8 cellular contexts compared by ENCODE assay signal in the genomic region with DNA sequence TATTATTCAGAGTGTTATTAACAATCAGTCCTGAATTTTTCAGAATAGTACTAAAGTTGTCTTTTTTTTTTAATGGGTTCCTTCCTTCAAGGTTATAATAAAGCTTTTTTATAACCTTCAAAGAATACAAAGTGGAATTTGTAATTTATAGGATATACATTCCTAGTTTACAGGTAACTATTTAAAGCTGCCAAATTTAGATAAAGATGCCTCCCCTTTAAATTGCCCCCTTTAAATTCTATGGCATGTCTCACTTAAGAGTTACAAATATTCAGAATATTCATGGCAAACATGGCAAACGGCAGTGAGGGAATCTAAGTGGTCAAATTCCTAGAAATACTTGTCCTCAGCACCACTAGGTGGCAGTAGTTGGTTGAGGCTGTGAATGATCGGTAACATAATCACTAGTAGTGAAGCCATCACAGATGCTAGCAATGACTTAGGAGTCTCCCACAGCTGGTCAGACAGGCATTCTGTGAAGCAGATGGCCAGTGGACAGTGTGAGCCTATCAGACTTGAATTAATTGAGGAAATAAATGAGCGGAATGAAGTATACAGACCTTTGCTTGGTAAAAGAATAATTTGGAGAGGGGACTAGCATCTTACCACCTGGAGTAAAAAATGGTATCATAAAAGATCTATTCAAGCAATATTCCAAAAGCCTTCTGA.
DNase-seq lines count a peak whose midpoint lies in the region; ATAC-seq and TF ChIP-seq lines count a peak whose summit lies in the region.

No MANE protein-coding gene starts in this region.

- H3K9me3 ChIP-seq in stomach = no peaks in the 10 kb centered on the region

- TF ChIP-seq CTCF in activated CD8-positive, alpha-beta T cell treated with anti-CD3 and anti-CD28 coated beads for 36 hours (IDR thresholded peaks at IDR 0.05) = peak; percentile 78
- peak in 5 of 7 experiments; percentile 53 to 81 (median 66) for TF ChIP-seq CTCF in stomach (IDR thresholded peaks at IDR 0.05)

- no peak overlapping the region for H3K4me3 Mint-ChIP-seq in activated CD8-positive, alpha-beta T cell treated with anti-CD3 and anti-CD28 coated beads for 36 hours

- ATAC-seq in GM19438 (IDR thresholded peaks at IDR 0.05; ENCODE audit: low read depth, unreplicated experiment) = peak; percentile 79
- ATAC-seq in activated CD8-positive, alpha-beta T cell treated with anti-CD3 and anti-CD28 coated beads for 36 hours = no peak

- H3K4me1 ChIP-seq in stomach = peaks cover 0 to 12% (median 2%) of the 10 kb centered on the region in 4 donors

- WGBS in stomach, 5 donors = 7 to 18% (median 15%) methylated on average over 3 of the region's 3 CpGs

- DNase-seq in COLO668 (lab: John Stamatoyannopoulos, UW; ENCODE audit: unreplicated experiment) (peak; percentile 67), HPDE6-E6E7 (ENCODE audit: extremely low spot score) (peak; percentile 49), NCI-H82 treated with DMSO at 0.1 percent for 48 hours (lab: John Stamatoyannopoulos, UW; ENCODE audit: unreplicated experiment) (peak; percentile 83), epidermal melanocyte (ENCODE audit: insufficient read length, low spot score) (peak; percentile 69), myocyte (ENCODE audit: low read depth) (peak; percentile 93), stomach (peak; percentile 55)
- peak; percentile 65 for DNase-seq in activated CD8-positive, alpha-beta T cell treated with anti-CD3 and anti-CD28 coated beads for 36 hours

- peaks cover 64 to 97% (median 92%) of the 10 kb centered on the region in 4 donors for H3K36me3 ChIP-seq in stomach

- H3K4me3 ChIP-seq in stomach = no peak overlapping the region

- no peaks in the 10 kb centered on the region for H3K27me3 Mint-ChIP-seq in activated CD8-positive, alpha-beta T cell treated with anti-CD3 and anti-CD28 coated beads for 36 hours

- no peak overlapping the region for H3K27ac ChIP-seq in stomach

- no peak for TF ChIP-seq EP300 in stomach (IDR thresholded peaks at IDR 0.05)

- no peaks in the 10 kb centered on the region for H3K27me3 ChIP-seq in stomach

- no peaks in the 10 kb centered on the region for H3K36me3 Mint-ChIP-seq in activated CD8-positive, alpha-beta T cell treated with anti-CD3 and anti-CD28 coated beads for 36 hours (ENCODE audit: low read depth)

- no peaks in the 10 kb centered on the region for H3K4me1 Mint-ChIP-seq in activated CD8-positive, alpha-beta T cell treated with anti-CD3 and anti-CD28 coated beads for 36 hours (ENCODE audit: low read depth)

- CTCF ChIA-PET in activated CD8-positive, alpha-beta T cell treated with anti-CD3 and anti-CD28 coated beads for 36 hours (lab: Charles Lee) = interaction anchor here (0.6 to 3.2 kb wide), 46 partner anchors 9 to 853 kb away, joined by 3 to 25 read pairs (median 4); a partner anchor contains a TSS

- H3K9me3 Mint-ChIP-seq in activated CD8-positive, alpha-beta T cell treated with anti-CD3 and anti-CD28 coated beads for 36 hours = no peaks in the 10 kb centered on the region

- intact Hi-C loops in activated CD8-positive, alpha-beta T cell treated with anti-CD3 and anti-CD28 coated beads for 36 hours (cut with micrococcal nuclease) = loop anchor here (5.0 kb wide), 4 partner anchors 84 to 644 kb away; no protein-coding TSS in a partner anchor
- intact Hi-C loops in stomach (cut with DNase I; ENCODE audit: low total_unique reads) = loop anchor here (10.0 kb wide), 1 partner anchor 571 kb away; no protein-coding TSS in a partner anchor

- no peak overlapping the region for H3K27ac Mint-ChIP-seq in activated CD8-positive, alpha-beta T cell treated with anti-CD3 and anti-CD28 coated beads for 36 hours

- POLR2A ChIA-PET in activated CD8-positive, alpha-beta T cell treated with anti-CD3 and anti-CD28 coated beads for 36 hours (lab: Charles Lee) = interaction anchor here (1.5 kb wide), 1 partner anchor 104 kb away, joined by 3 read pairs; no protein-coding TSS in a partner anchor

- no peak for TF ChIP-seq POLR2A in stomach (IDR thresholded peaks at IDR 0.05)
